Comparison of ENCODE assay signal across 9 cellular contexts in the genomic region with DNA sequence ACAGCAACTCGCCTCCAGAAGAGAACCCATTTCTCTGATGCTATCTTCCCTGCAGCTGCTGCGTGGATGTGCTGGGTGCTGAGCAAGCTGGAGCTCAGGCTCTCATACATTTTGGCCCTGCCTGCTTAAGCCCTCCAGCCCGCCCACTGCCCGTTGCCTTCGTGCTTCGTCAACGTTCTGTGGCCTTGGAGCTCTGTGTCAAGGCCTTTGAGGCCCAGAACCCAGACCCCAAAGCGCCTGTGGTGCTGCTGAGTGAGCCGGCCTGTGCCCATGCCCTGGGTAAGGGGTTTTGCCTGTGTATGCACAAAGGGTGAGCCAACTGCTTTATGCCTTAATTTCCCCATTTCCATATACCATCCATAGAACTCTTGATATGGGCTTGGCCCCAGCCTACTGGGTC. TPM values are rescaled to one million over a fixed set of nuclear protein-coding genes. Genes with fewer than 3 reads are reported as not detected.
A peak's percentile ranks its signal among the peaks of the same experiment; 100 is the strongest.
DNase-seq lines count a peak whose midpoint lies in the region; ATAC-seq and TF ChIP-seq lines count a peak whose summit lies in the region.
"Had no signal": no experiment of that assay in that cellular context is flagged by ENCODE, and none has a peak within 500 bp of the region (broad histone marks: within the 10 kb centered on the region; RNA-seq: fewer than 3 reads in every experiment).

No MANE protein-coding gene starts in this region.

- H3K9ac ChIP-seq in NT2/D1 (ENCODE audit: insufficient read length, low read depth) (peak overlapping the region; percentile 96), neural progenitor cell (no peak overlapping the region)

- TF ChIP-seq CTCF in GM06990 (IDR thresholded peaks at IDR 0.05; ENCODE audit: insufficient read depth, low read length, poor library complexity, severe bottlenecking) (no peak), neural progenitor cell (IDR thresholded peaks at IDR 0.05) (no peak)

- no peaks in the 10 kb centered on the region for H3K27me3 Mint-ChIP-seq in neural progenitor cell (ENCODE audit: insufficient read depth, low read depth)

- DNase-seq in GM06990 (ENCODE audit: extremely low read depth, insufficient read length): no peak
- DNase-seq in NT2/D1 (ENCODE audit: low read depth, low spot score): no peak
- no peak for DNase-seq in neural progenitor cell (ENCODE audit: low spot score)
- no peak for DNase-seq in SIG-M5 treated with dmso at 0.1 percent for 504 hours (lab: John Stamatoyannopoulos, UW; ENCODE audit: unreplicated experiment)
- no peak for DNase-seq in NCI-H1417 treated with DMSO at 0.1 percent for 48 hours (lab: John Stamatoyannopoulos, UW)
- DNase-seq in hippocampal formation (lab: John Stamatoyannopoulos, UW): no peak
- DNase-seq: body of pancreas had no signal

- ATAC-seq in HG03196 (IDR thresholded peaks at IDR 0.05; ENCODE audit: unreplicated experiment): no peak
- ATAC-seq: body of pancreas had no signal

- H3K36me3 ChIP-seq in GM06990 (ENCODE audit: control insufficient read depth, insufficient read depth, low read length): peaks cover 12% of the 10 kb centered on the region
- H3K36me3 ChIP-seq in NT2/D1 (ENCODE audit: insufficient read depth, insufficient read length, low read length): peaks cover 56% of the 10 kb centered on the region
- no peaks in the 10 kb centered on the region for H3K36me3 ChIP-seq in ectodermal cell (ENCODE audit: control insufficient read depth, insufficient read depth, low read length)
- no peaks in the 10 kb centered on the region for H3K36me3 ChIP-seq in neural progenitor cell

- H3K27me3 ChIP-seq in GM06990 (replicated peaks; ENCODE audit: control insufficient read depth, insufficient read depth, low read length): no peaks in the 10 kb centered on the region
- no peaks in the 10 kb centered on the region for H3K27me3 ChIP-seq in NT2/D1 (ENCODE audit: insufficient read depth, insufficient read length)
- no peaks in the 10 kb centered on the region for H3K27me3 ChIP-seq in ectodermal cell (ENCODE audit: control insufficient read depth, insufficient read depth, low read length, poor library complexity, severe bottlenecking)
- H3K27me3 ChIP-seq in neural progenitor cell: no peaks in the 10 kb centered on the region
- H3K27me3 ChIP-seq: body of pancreas had no signal

- H3K4me3 Mint-ChIP-seq in neural progenitor cell: peak overlapping the region; percentile 96

- H3K79me2 ChIP-seq in neural progenitor cell (ENCODE audit: low read depth): peaks cover 21% of the 10 kb centered on the region

- no peak overlapping the region for H2AFZ ChIP-seq in neural progenitor cell (replicated peaks)

- no peaks in the 10 kb centered on the region for H3K9me3 ChIP-seq in NT2/D1 (ENCODE audit: insufficient read depth, low read length)
- no peaks in the 10 kb centered on the region for H3K9me3 ChIP-seq in ectodermal cell (ENCODE audit: control insufficient read depth, low read length)
- H3K9me3 ChIP-seq in neural progenitor cell (ENCODE audit: low read depth): no peaks in the 10 kb centered on the region
- H3K9me3 ChIP-seq: body of pancreas had no signal

- H3K27ac ChIP-seq in ectodermal cell (ENCODE audit: insufficient read depth, low read depth, low read length, poor library complexity, severe bottlenecking) (no peak overlapping the region), neural progenitor cell (no peak overlapping the region)
- H3K27ac ChIP-seq: body of pancreas had no signal

- peak overlapping the region; percentile 86 for H3K4me2 ChIP-seq in neural progenitor cell

- H4K20me1 ChIP-seq in neural progenitor cell (ENCODE audit: low read depth): peaks cover 12% of the 10 kb centered on the region

- peak overlapping the region; percentile 96 for H3K4me3 ChIP-seq in GM06990 (replicated peaks; ENCODE audit: low read depth, low read length)
- peak overlapping the region; percentile 98 for H3K4me3 ChIP-seq in NT2/D1 (ENCODE audit: insufficient read length, low read depth)
- peak overlapping the region; percentile 97 for H3K4me3 ChIP-seq in ectodermal cell (ENCODE audit: insufficient read depth, low read depth, low read length)
- no peak overlapping the region for H3K4me3 ChIP-seq in neural progenitor cell

- 94 to 95% methylated on average over 9 of the region's 9 CpGs for WGBS in ectodermal cell, 2 experiments

- H3K4me1 Mint-ChIP-seq in neural progenitor cell: peaks cover 28% of the 10 kb centered on the region

- peaks cover 7% of the 10 kb centered on the region for H3K36me3 Mint-ChIP-seq in neural progenitor cell

- H3K9me3 Mint-ChIP-seq in neural progenitor cell: no peaks in the 10 kb centered on the region

- peaks cover 29% of the 10 kb centered on the region for H3F3A ChIP-seq in neural progenitor cell (ENCODE audit: low read depth)

- peaks cover 10% of the 10 kb centered on the region for H3K4me1 ChIP-seq in NT2/D1 (ENCODE audit: insufficient read depth, insufficient read length)
- peaks cover 11% of the 10 kb centered on the region for H3K4me1 ChIP-seq in ectodermal cell (ENCODE audit: control insufficient read depth, insufficient read depth, low read length)
- peaks cover 6% of the 10 kb centered on the region for H3K4me1 ChIP-seq in neural progenitor cell

- no peak overlapping the region for H3K27ac Mint-ChIP-seq in neural progenitor cell

RNA-seq across cellular contexts. Expression of a gene that starts 1.1 kb away (rescaled TPM):
- 34.3 TPM for polyA plus RNA-seq in ectodermal cell (2013, experiment 1 of 4)
- 34.3 TPM for polyA plus RNA-seq in ectodermal cell (2013, experiment 2 of 4)
- polyA plus RNA-seq in ectodermal cell (2013, experiment 3 of 4): 23.1 TPM
- polyA plus RNA-seq in ectodermal cell (2013, experiment 4 of 4): 28.4 TPM
- total RNA-seq in neural progenitor cell (ENCODE audit: low replicate concordance): 9.5 and 20.0 TPM in 2 replicates

RNA-seq across cellular contexts. Expression of a gene that starts 3.8 kb away (rescaled TPM):
- polyA plus RNA-seq in ectodermal cell (2013, experiment 1 of 4): 70.0 TPM
- 73.6 TPM for polyA plus RNA-seq in ectodermal cell (2013, experiment 2 of 4)
- polyA plus RNA-seq in ectodermal cell (2013, experiment 3 of 4): 83.4 TPM
- 99.4 TPM for polyA plus RNA-seq in ectodermal cell (2013, experiment 4 of 4)
- total RNA-seq in neural progenitor cell (ENCODE audit: low replicate concordance): 39.2 and 71.2 TPM in 2 replicates

RNA-seq across cellular contexts. Expression of a gene that starts 8.1 kb away (rescaled TPM):
- 82.7 TPM for polyA plus RNA-seq in ectodermal cell (2013, experiment 1 of 4)
- 77.3 TPM for polyA plus RNA-seq in ectodermal cell (2013, experiment 2 of 4)
- 72.0 TPM for polyA plus RNA-seq in ectodermal cell (2013, experiment 3 of 4)
- polyA plus RNA-seq in ectodermal cell (2013, experiment 4 of 4): 78.7 TPM
- 23.7 and 96.3 TPM in 2 replicates for total RNA-seq in neural progenitor cell (ENCODE audit: low replicate concordance)

RNA-seq across cellular contexts. Expression of a gene that starts 20.5 kb away (rescaled TPM):
- polyA plus RNA-seq in ectodermal cell (2013, experiment 1 of 4): 12.6 TPM
- 10.5 TPM for polyA plus RNA-seq in ectodermal cell (2013, experiment 2 of 4)
- 9.8 TPM for polyA plus RNA-seq in ectodermal cell (2013, experiment 3 of 4)
- 9.5 TPM for polyA plus RNA-seq in ectodermal cell (2013, experiment 4 of 4)
- 3.3 and 13.5 TPM in 2 replicates for total RNA-seq in neural progenitor cell (ENCODE audit: low replicate concordance)

RNA-seq across cellular contexts. Expression of a gene that starts 24.2 kb away (rescaled TPM):
- polyA plus RNA-seq in ectodermal cell (2013, experiment 1 of 4): 24.8 TPM
- polyA plus RNA-seq in ectodermal cell (2013, experiment 2 of 4): 21.0 TPM
- 15.6 TPM for polyA plus RNA-seq in ectodermal cell (2013, experiment 3 of 4)
- polyA plus RNA-seq in ectodermal cell (2013, experiment 4 of 4): 17.3 TPM
- total RNA-seq in neural progenitor cell (ENCODE audit: low replicate concordance): 7.2 and 13.2 TPM in 2 replicates
